9 cellular contexts compared by ENCODE assay signal in the genomic region with DNA sequence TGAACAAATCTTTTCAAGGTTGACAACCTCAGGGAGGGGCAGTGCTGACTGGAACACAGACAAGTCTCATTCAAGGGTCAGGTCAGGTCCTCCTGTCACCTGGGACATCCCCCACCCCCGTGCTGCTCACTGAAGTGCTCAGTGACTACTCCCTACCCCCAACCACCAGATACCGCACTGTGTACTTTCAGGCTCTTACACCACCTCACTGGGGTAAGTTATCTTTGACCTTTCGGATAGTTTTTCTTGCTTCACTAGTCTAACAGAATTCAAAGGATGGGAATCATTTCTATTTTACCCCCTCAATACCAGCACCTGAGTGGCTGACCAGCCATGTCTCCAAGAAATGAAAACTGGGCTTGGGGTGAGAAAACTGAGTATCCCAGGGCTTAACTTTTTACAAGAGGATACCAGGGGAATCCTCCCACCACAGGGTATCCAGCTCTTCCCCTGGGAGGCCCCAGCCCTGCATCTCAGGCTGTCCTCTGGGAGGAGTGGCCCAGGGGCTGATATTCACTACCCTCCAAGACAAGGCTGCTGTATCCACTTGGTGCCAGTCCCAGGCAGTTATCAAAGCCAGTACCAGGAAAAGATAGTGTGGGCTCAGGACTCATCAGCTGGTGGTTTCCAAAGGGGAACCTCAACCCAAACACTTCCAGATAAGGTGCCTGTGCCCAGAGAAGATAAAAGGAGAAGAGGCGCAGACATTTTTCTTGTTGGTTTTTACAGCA. TPM values are rescaled to one million over a fixed set of nuclear protein-coding genes. Genes with fewer than 3 reads are reported as not detected.
DNase-seq lines count a peak whose midpoint lies in the region; ATAC-seq and TF ChIP-seq lines count a peak whose summit lies in the region.
"Had no signal": no experiment of that assay in that cellular context is flagged by ENCODE, and none has a peak within 500 bp of the region (broad histone marks: within the 10 kb centered on the region; RNA-seq: fewer than 3 reads in every experiment).

No MANE protein-coding gene starts in this region.

- H3K9me3 Mint-ChIP-seq in activated naive CD4-positive, alpha-beta T cell treated with anti-CD3 and anti-CD28 coated beads for 36 hours = no peaks in the 10 kb centered on the region

- TF ChIP-seq CTCF in GM12865 (IDR thresholded peaks at IDR 0.05; ENCODE audit: insufficient read depth, low read depth, low read length, missing control alignments) (no peak), Peyer's patch (IDR thresholded peaks at IDR 0.05) (no peak), spleen (IDR thresholded peaks at IDR 0.05 in 8 of 11, conservative IDR thresholded peaks at IDR 0.05 in 3 of 11) (no peak), gastroesophageal sphincter (IDR thresholded peaks at IDR 0.05) (no peak)

- H3K4me3 Mint-ChIP-seq in activated naive CD4-positive, alpha-beta T cell treated with anti-CD3 and anti-CD28 coated beads for 36 hours = peak overlapping the region; percentile 97

- H3K4me1 Mint-ChIP-seq in activated naive CD4-positive, alpha-beta T cell treated with anti-CD3 and anti-CD28 coated beads for 36 hours (ENCODE audit: low read depth) = peaks cover 46% of the 10 kb centered on the region

- ATAC-seq in gastroesophageal sphincter = no peak
- no peak for ATAC-seq in HG03571 (IDR thresholded peaks at IDR 0.05; ENCODE audit: unreplicated experiment)
- ATAC-seq: Panc1 had no signal

- H3K27me3 ChIP-seq in Peyer's patch (no peaks in the 10 kb centered on the region), spleen (replicated peaks in 1 of 7) (no peaks in the 10 kb centered on the region), gastroesophageal sphincter (no peaks in the 10 kb centered on the region)

- TF ChIP-seq POLR2A in Peyer's patch (IDR thresholded peaks at IDR 0.05) (no peak), spleen (IDR thresholded peaks at IDR 0.05) (no peak), gastroesophageal sphincter (IDR thresholded peaks at IDR 0.05) (no peak)

- no peaks in the 10 kb centered on the region for H3K27me3 Mint-ChIP-seq in activated naive CD4-positive, alpha-beta T cell treated with anti-CD3 and anti-CD28 coated beads for 36 hours (ENCODE audit: low read depth)

- intact Hi-C loops in activated naive CD4-positive, alpha-beta T cell treated with anti-CD3 and anti-CD28 coated beads for 36 hours (cut with micrococcal nuclease) = loop anchor here (1.0 to 5.0 kb wide), 4 partner anchors 37 to 221 kb away; a partner anchor contains a TSS
- intact Hi-C loops in spleen (cut with DNase I; ENCODE audit: low total_unique reads) = no loop called here

- H3K36me3 ChIP-seq in Peyer's patch = no peaks in the 10 kb centered on the region
- no peaks in the 10 kb centered on the region for H3K36me3 ChIP-seq in spleen
- H3K36me3 ChIP-seq in gastroesophageal sphincter = no peaks in the 10 kb centered on the region

- CTCF ChIA-PET in activated naive CD4-positive, alpha-beta T cell treated with anti-CD3 and anti-CD28 coated beads for 36 hours (lab: Charles Lee) = interaction anchor here (2.8 kb wide), 1 partner anchor 41 kb away, joined by 6 read pairs; no protein-coding TSS in a partner anchor

- H3K27ac Mint-ChIP-seq in activated naive CD4-positive, alpha-beta T cell treated with anti-CD3 and anti-CD28 coated beads for 36 hours = peak overlapping the region; percentile 96

- 44 to 62% (median 57%) methylated on average over 4 of the region's 4 CpGs for WGBS in spleen, 5 donors
- WGBS in gastroesophageal sphincter (ENCODE audit: low coverage in 1 of 2), 2 donors = 66 to 77% methylated on average over 3 to 4 of the region's 4 CpGs

- H3K9me3 ChIP-seq in Peyer's patch (no peaks in the 10 kb centered on the region), spleen (no peaks in the 10 kb centered on the region), gastroesophageal sphincter (no peaks in the 10 kb centered on the region)

- peaks cover 0 to 26% (median 6%) of the 10 kb centered on the region in 4 donors for H3K4me1 ChIP-seq in Peyer's patch
- H3K4me1 ChIP-seq in spleen = peaks cover 3 to 40% (median 29%) of the 10 kb centered on the region in 6 donors
- H3K4me1 ChIP-seq in gastroesophageal sphincter = peaks cover 0 to 28% (median 9%) of the 10 kb centered on the region in 3 donors

- TF ChIP-seq EP300 in gastroesophageal sphincter (IDR thresholded peaks at IDR 0.05) = no peak

- peak; percentile 84 for DNase-seq in GM12865 (ENCODE audit: low read depth)
- peak in 2 of 3 donors; percentile 74 to 75 for DNase-seq in Peyer's patch
- DNase-seq in activated naive CD4-positive, alpha-beta T cell treated with anti-CD3 and anti-CD28 coated beads for 36 hours = peak; percentile 93
- peak; percentile 84 for DNase-seq in spleen
- DNase-seq in hippocampal formation (lab: John Stamatoyannopoulos, UW) = no peak
- DNase-seq in DMS153 treated with DMSO at 0.1 percent for 48 hours (lab: John Stamatoyannopoulos, UW; ENCODE audit: unreplicated experiment) = no peak

- H3K4me3 ChIP-seq in GM12865 (ENCODE audit: low read depth, low read length) (peak overlapping the region; percentile 5; the same call in 1 of the 2 replicates), Peyer's patch (no peak overlapping the region), spleen (peak overlapping the region in 1 of 8 donors; percentile 11), gastroesophageal sphincter (no peak overlapping the region)

- H3K36me3 Mint-ChIP-seq in activated naive CD4-positive, alpha-beta T cell treated with anti-CD3 and anti-CD28 coated beads for 36 hours (ENCODE audit: low read depth) = peaks cover 11% of the 10 kb centered on the region

- peak overlapping the region in 2 of 4 donors; percentile 3 to 91 for H3K27ac ChIP-seq in Peyer's patch
- peak overlapping the region in 3 of 8 donors; percentile 18 to 93 (median 89) for H3K27ac ChIP-seq in spleen
- H3K27ac ChIP-seq in gastroesophageal sphincter = no peak overlapping the region

RNA-seq across cellular contexts. Expression of a gene that starts 2.1 kb away (rescaled TPM):
- total RNA-seq in Peyer's patch (1 to 10 TPM; 1.8 to 9.1 (median 4.1) TPM), spleen (1 to 10 TPM; 3.5 to 9.6 (median 5.9) TPM), gastroesophageal sphincter (1 to 10 TPM; 1.6 to 7.6 (median 5.5) TPM)
- total RNA-seq in activated naive CD4-positive, alpha-beta T cell treated with anti-CD3 and anti-CD28 coated beads for 36 hours = 1 to 10 TPM; 3.0 to 4.1 TPM
- 1 to 10 TPM; 1.6 to 3.2 (median 2.3) TPM for polyA plus RNA-seq in spleen

RNA-seq across cellular contexts. Expression of a gene that starts 34.1 kb away (rescaled TPM):
- 10 to 100 TPM in 1 of 4 donors, 1 to 10 TPM in 2, under 1 TPM in 1; 0.70 to 13.2 (median 1.4) TPM for total RNA-seq in Peyer's patch
- total RNA-seq in activated naive CD4-positive, alpha-beta T cell treated with anti-CD3 and anti-CD28 coated beads for 36 hours = 1 to 10 TPM; 1.7 to 2.4 TPM
- 1 to 10 TPM; 1.6 to 6.1 (median 3.8) TPM for total RNA-seq in spleen
- 1 to 10 TPM in 1 of 3 donors, under 1 TPM in 2; 0.48 to 1.5 (median 0.54) TPM for polyA plus RNA-seq in spleen
- total RNA-seq in gastroesophageal sphincter = 1 to 10 TPM; 2.3 to 6.7 (median 4.8) TPM

RNA-seq across cellular contexts. Expression of a gene that starts 36.7 kb away (rescaled TPM):
- total RNA-seq in Peyer's patch = 10 to 100 TPM; 16.6 to 33.8 (median 26.6) TPM
- 1 to 10 TPM; 5.9 to 6.3 TPM for total RNA-seq in activated naive CD4-positive, alpha-beta T cell treated with anti-CD3 and anti-CD28 coated beads for 36 hours
- 10 to 100 TPM; 12.7 to 21.3 (median 16.0) TPM for total RNA-seq in spleen
- polyA plus RNA-seq in spleen = 10 to 100 TPM in 1 of 3 donors, 1 to 10 TPM in 2; 6.7 to 10.8 (median 7.1) TPM
- total RNA-seq in gastroesophageal sphincter = 10 to 100 TPM; 10.1 to 14.6 (median 11.3) TPM

Comparison
In these comparisons a context has a peak if more than half of its experiments do, and no peak if none do; other contexts are left out.
1. DNase-seq: peak in GM12865 (single experiment), Peyer's patch (2 of 3), activated naive CD4-positive, alpha-beta T cell treated with anti-CD3 and anti-CD28 coated beads for 36 hours (single experiment) and spleen (single experiment); none in hippocampal formation (0 of 2) and DMS153 treated with DMSO at 0.1 percent for 48 hours (single experiment).